In genomic region chr1:91891486-91891885, GRCh38 we compare ENCODE assay signal across 16 cellular contexts. TPM values are rescaled to one million over a fixed set of nuclear protein-coding genes. Genes with fewer than 3 reads are reported as not detected.
DNase-seq lines count a peak whose midpoint lies in the region; ATAC-seq and TF ChIP-seq lines count a peak whose summit lies in the region.
"Had no signal": no experiment of that assay in that cellular context is flagged by ENCODE, and none has a peak within 500 bp of the region (broad histone marks: within the 10 kb centered on the region; RNA-seq: fewer than 3 reads in every experiment).

No MANE protein-coding gene starts in this region.

- no peak for TF ChIP-seq CTCF in AG10803 (conservative IDR thresholded peaks at IDR 0.05; ENCODE audit: low read length)

- no peaks in the 10 kb centered on the region for H3K27me3 Mint-ChIP-seq in natural killer cell treated with Interleukin-12 subunit alpha and Interleukin-12 subunit beta and Interleukin-15 and Interleukin-18, amount 100 ng/mL, for 72 hours

- H3K36me3 Mint-ChIP-seq in natural killer cell treated with Interleukin-12 subunit alpha and Interleukin-12 subunit beta and Interleukin-15 and Interleukin-18, amount 100 ng/mL, for 72 hours: peaks cover 6% of the 10 kb centered on the region
- H3K36me3 Mint-ChIP-seq: naive thymus-derived CD8-positive, alpha-beta T cell had no signal

- peaks cover 37 to 48% of the 10 kb centered on the region in 2 donors for H3K4me1 Mint-ChIP-seq in natural killer cell treated with Interleukin-12 subunit alpha and Interleukin-12 subunit beta and Interleukin-15 and Interleukin-18, amount 100 ng/mL, for 72 hours (ENCODE audit: low read depth in 2 of 2)

- ATAC-seq in natural killer cell treated with Interleukin-12 subunit alpha and Interleukin-12 subunit beta and Interleukin-15 and Interleukin-18, amount 100 ng/mL, for 72 hours: peak in 1 of 2 donors; percentile 28
- no peak for ATAC-seq in HG02884 (IDR thresholded peaks at IDR 0.05; ENCODE audit: unreplicated experiment)
- ATAC-seq in HG02588 (IDR thresholded peaks at IDR 0.05; ENCODE audit: unreplicated experiment): no peak
- ATAC-seq: activated CD8-positive, alpha-beta memory T cell treated with anti-CD3 and anti-CD28 coated beads, Interleukin-2, amount 10 ng/mL, durations not matched to agents 7 days and 5 days had no signal

- H3K9me3 Mint-ChIP-seq in natural killer cell treated with Interleukin-12 subunit alpha and Interleukin-12 subunit beta and Interleukin-15 and Interleukin-18, amount 100 ng/mL, for 72 hours: peaks cover 4% of the 10 kb centered on the region
- H3K9me3 Mint-ChIP-seq: CD8-positive, alpha-beta T cell had no signal

- peak; percentile 92 for DNase-seq in AG10803 (ENCODE audit: low read depth)
- peak; percentile 18 for DNase-seq in M059J (ENCODE audit: low read depth)
- peak; percentile 88 for DNase-seq in fibroblast of gingiva (ENCODE audit: low read depth)
- DNase-seq in natural killer cell treated with Interleukin-12 subunit alpha and Interleukin-12 subunit beta and Interleukin-15 and Interleukin-18, amount 100 ng/mL, for 72 hours (ENCODE audit: low spot score): no peak
- no peak for DNase-seq in NOMO-1 treated with dmso at 0.1 percent for 144 hours (lab: John Stamatoyannopoulos, UW; ENCODE audit: unreplicated experiment)
- no peak for DNase-seq in NCI-H345 treated with DMSO at 0.1 percent for 48 hours (lab: John Stamatoyannopoulos, UW; ENCODE audit: unreplicated experiment)
- DNase-seq: activated CD8-positive, alpha-beta memory T cell treated with anti-CD3 and anti-CD28 coated beads, Interleukin-2, amount 10 ng/mL, durations not matched to agents 7 days and 5 days; amygdala; naive thymus-derived CD8-positive, alpha-beta T cell; NCI-H2107; stimulated activated CD4-positive, alpha-beta T cell treated with anti-CD3 and anti-CD28 coated beads, Interleukin-12 subunit alpha, Interleukin-12 subunit beta, amount 100 ng/mL, for 4 hours; T-helper 9 cell had no signal

- peak overlapping the region; percentile 26; the same call in 1 of the 2 replicates for H3K4me3 ChIP-seq in AG10803 (ENCODE audit: low read length)

- H3K27ac Mint-ChIP-seq in natural killer cell treated with Interleukin-12 subunit alpha and Interleukin-12 subunit beta and Interleukin-15 and Interleukin-18, amount 100 ng/mL, for 72 hours: peak overlapping the region; percentile 64 to 86
- H3K27ac Mint-ChIP-seq: activated CD8-positive, alpha-beta memory T cell treated with anti-CD3 and anti-CD28 coated beads, Interleukin-2, amount 10 ng/mL, durations not matched to agents 7 days and 5 days; CD8-positive, alpha-beta T cell; endodermal cell had no signal

- H3K4me3 Mint-ChIP-seq in natural killer cell treated with Interleukin-12 subunit alpha and Interleukin-12 subunit beta and Interleukin-15 and Interleukin-18, amount 100 ng/mL, for 72 hours: peak overlapping the region; percentile 64
- H3K4me3 Mint-ChIP-seq: activated CD8-positive, alpha-beta memory T cell treated with anti-CD3 and anti-CD28 coated beads, Interleukin-2, amount 10 ng/mL, durations not matched to agents 7 days and 5 days; CD8-positive, alpha-beta T cell; endodermal cell had no signal

RNA-seq across cellular contexts. Expression of gene TGFBR3, which starts 5.5 kb away (rescaled TPM):
- 1.8 and 2.1 TPM in 2 replicates for total RNA-seq in M059J (2014; rRNA removed; shearing (Covaris generic))
- total RNA-seq in natural killer cell treated with Interleukin-12 subunit alpha and Interleukin-12 subunit beta and Interleukin-15 and Interleukin-18, amount 100 ng/mL, for 72 hours: 100 to 1,000 TPM in 1 of 2 donors, 10 to 100 TPM in 1; 67.6 to 157 TPM

RNA-seq across cellular contexts. Expression of gene BRDT, which starts 57.7 kb away (rescaled TPM):
- total RNA-seq in M059J (2014; rRNA removed; shearing (Covaris generic)): not detected in 2 replicates
- not detected for total RNA-seq in natural killer cell treated with Interleukin-12 subunit alpha and Interleukin-12 subunit beta and Interleukin-15 and Interleukin-18, amount 100 ng/mL, for 72 hours
- total RNA-seq: activated CD8-positive, alpha-beta memory T cell treated with anti-CD3 and anti-CD28 coated beads, Interleukin-2, amount 10 ng/mL, durations not matched to agents 7 days and 5 days; naive thymus-derived CD8-positive, alpha-beta T cell had no signal

Comparison
In these comparisons a context has a peak if more than half of its experiments do, and no peak if none do; other contexts are left out.
1. DNase-seq: peak in AG10803 (single experiment), M059J (single experiment) and fibroblast of gingiva (single experiment); none in natural killer cell treated with Interleukin-12 subunit alpha and Interleukin-12 subunit beta and Interleukin-15 and Interleukin-18, amount 100 ng/mL, for 72 hours (single experiment), NOMO-1 treated with dmso at 0.1 percent for 144 hours (single experiment) and NCI-H345 treated with DMSO at 0.1 percent for 48 hours (single experiment).
2. RNA of gene TGFBR3, which starts 5.5 kb away (total RNA-seq): 67.6 to 157 TPM in natural killer cell treated with Interleukin-12 subunit alpha and Interleukin-12 subunit beta and Interleukin-15 and Interleukin-18, amount 100 ng/mL, for 72 hours; 1.8 to 2.1 TPM in M059J; every median in the first group is over 10 times any median in the second.